14 cellular contexts compared by ENCODE assay signal in genomic region chr5:142319105-142319504, GRCh38. TPM values are rescaled to one million over a fixed set of nuclear protein-coding genes. Genes with fewer than 3 reads are reported as not detected.
A peak's percentile ranks its signal among the peaks of the same experiment; 100 is the strongest.
DNase-seq lines count a peak whose midpoint lies in the region; ATAC-seq, FAIRE-seq and TF ChIP-seq lines count a peak whose summit lies in the region.
"Had no signal": no experiment of that assay in that cellular context is flagged by ENCODE, and none has a peak within 500 bp of the region (broad histone marks: within the 10 kb centered on the region; RNA-seq: fewer than 3 reads in every experiment).

No MANE protein-coding gene starts in this region.

- in situ Hi-C loops in astrocyte of the spinal cord (cut with HindIII; ENCODE audit: low sequenced_read_pairs): no loop called here

- TF ChIP-seq CTCF in astrocyte of the spinal cord (IDR thresholded peaks at IDR 0.05; ENCODE audit: low read depth, low read length): no peak
- no peak for TF ChIP-seq CTCF in left lung (IDR thresholded peaks at IDR 0.05)
- no peak for TF ChIP-seq CTCF in GM10248 (IDR thresholded peaks at IDR 0.05; ENCODE audit: control extremely low read depth, extremely low read depth, low read depth, missing control alignments)

- peak; percentile 51 for ATAC-seq in left lung
- ATAC-seq in aorta (ENCODE audit: low FRiP score): no peak
- ATAC-seq: activated CD4-positive, CD25-positive, alpha-beta regulatory T cell treated with anti-CD3 and anti-CD28 coated beads, Interleukin-2, amount 50 U/mL, for 24 hours; K562 had no signal

- no peak for DNase-seq in GM19239 (ENCODE audit: insufficient read length, low spot score)
- peak; percentile 43 for DNase-seq in astrocyte of the spinal cord (ENCODE audit: low read depth, low spot score)
- DNase-seq in left lung: no peak
- no peak for DNase-seq in aorta
- no peak for DNase-seq in GM12891 (ENCODE audit: insufficient read length, low spot score)
- DNase-seq in GM10248 (ENCODE audit: extremely low spot score): no peak
- DNase-seq in CD1c-positive myeloid dendritic cell (ENCODE audit: extremely low spot score): no peak
- DNase-seq: CD8-positive, alpha-beta memory T cell; NCI-H2081; RPMI8226 had no signal

- 61 to 67% methylated on average over 2 of the region's 2 CpGs for WGBS in aorta, 2 donors

- intact Hi-C loops in left lung (cut with DNase I): no loop called here
- intact Hi-C loops in aorta (cut with DNase I): loop anchor here in 1 of 2 donors (5.0 kb wide), 1 partner anchor 167 kb away; no protein-coding TSS in a partner anchor

- H3K27ac ChIP-seq in ACC112 (ENCODE audit: low read depth, low read length): peak overlapping the region; percentile 88
- peak overlapping the region; percentile 39 to 60 for H3K27ac ChIP-seq in left lung
- H3K27ac ChIP-seq in aorta (ENCODE audit: low read depth in 1 of 2, low read length in 2 of 2): peak overlapping the region in 1 of 2 donors; percentile 29

- peaks cover 99% of the 10 kb centered on the region for H3K79me2 ChIP-seq in ACC112 (ENCODE audit: control insufficient read depth, insufficient read depth, low read length, unreplicated experiment)

- H2AFZ ChIP-seq in ACC112 (ENCODE audit: low read length, unreplicated experiment): peak overlapping the region; percentile 11

- POLR2A ChIA-PET in GM10248 (lab: Yijun Ruan, JAX): no interaction called here

- CTCF ChIA-PET in GM10248 (lab: Yijun Ruan, JAX): no interaction called here

- H3K4me1 ChIP-seq in ACC112 (ENCODE audit: control insufficient read depth, insufficient read depth, low read length, unreplicated experiment) (peaks cover 74% of the 10 kb centered on the region), left lung (peaks cover 60 to 99% of the 10 kb centered on the region in 2 donors), aorta (ENCODE audit: control insufficient read depth in 1 of 2, insufficient read depth in 2 of 2, low read length in 2 of 2) (peaks cover 0 to 25% of the 10 kb centered on the region in 2 donors)

- peak; percentile 51 for FAIRE-seq in GM19239 (lab: Jason Lieb, UNC)
- no peak for FAIRE-seq in GM12891 (lab: Jason Lieb, UNC)
- FAIRE-seq: K562 had no signal

- no peaks in the 10 kb centered on the region for H3K27me3 ChIP-seq in ACC112 (ENCODE audit: insufficient read depth, low read length)
- H3K27me3 ChIP-seq in left lung: peaks cover 0 to 48% of the 10 kb centered on the region in 2 donors
- no peaks in the 10 kb centered on the region for H3K27me3 ChIP-seq in aorta (ENCODE audit: control insufficient read depth in 1 of 2, insufficient read depth in 2 of 2, low read length in 1 of 2)

- H3K4me3 ChIP-seq in ACC112 (ENCODE audit: low read depth, low read length): peak overlapping the region; percentile 93
- peak overlapping the region; percentile 6 for H3K4me3 ChIP-seq in astrocyte of the spinal cord (ENCODE audit: low read depth, low read length)
- peak overlapping the region in 1 of 2 donors; percentile 57 for H3K4me3 ChIP-seq in left lung
- H3K4me3 ChIP-seq in aorta (ENCODE audit: low read length in 2 of 2): no peak overlapping the region
- H3K4me3 ChIP-seq: K562 had no signal

- peaks cover 15% of the 10 kb centered on the region; the same call in 1 of the 2 replicates for H3K36me3 ChIP-seq in ACC112 (ENCODE audit: insufficient read depth, low read length)
- H3K36me3 ChIP-seq in left lung: peaks cover 0 to 6% of the 10 kb centered on the region in 2 donors
- H3K36me3 ChIP-seq in aorta (ENCODE audit: control insufficient read depth in 1 of 2, insufficient read depth in 2 of 2, low read length in 1 of 2): peaks cover 0 to 1% of the 10 kb centered on the region in 2 donors

- H3K9me3 ChIP-seq in left lung (no peaks in the 10 kb centered on the region), aorta (ENCODE audit: control insufficient read depth, low read length) (no peaks in the 10 kb centered on the region)

- no peak for TF ChIP-seq POLR2A in GM12891 (IDR thresholded peaks at IDR 0.05; ENCODE audit: low read depth, low read length)

TF ChIP-seq in GM12891, 5 proteins besides CTCF, POLR2A, EP300 and RAD21:
- TF ChIP-seq TAF1 (IDR thresholded peaks at IDR 0.05; ENCODE audit: low read depth, low read length) (no peak), POU2F2 (IDR thresholded peaks at IDR 0.05; ENCODE audit: low read depth, low read length) (no peak), POLR2AphosphoS5 (IDR thresholded peaks at IDR 0.05; ENCODE audit: low read depth, low read length) (no peak), SPI1 (IDR thresholded peaks at IDR 0.05; ENCODE audit: low read depth, low read length) (no peak), PAX5 (IDR thresholded peaks at IDR 0.05; ENCODE audit: insufficient read depth, low read length, severe bottlenecking) (no peak)

RNA-seq across cellular contexts. Expression of gene SPRY4, which starts 5.7 kb away (rescaled TPM):
- 10 to 100 TPM; 28.9 to 44.0 TPM for total RNA-seq in left lung
- total RNA-seq in aorta: 10 to 100 TPM; 49.8 to 67.9 TPM
- polyA plus RNA-seq in aorta: 10 to 100 TPM in 1 of 2 donors, 1 to 10 TPM in 1; 8.1 to 21.5 TPM
- polyA plus RNA-seq in GM12891 (2012; ENCODE audit: low read depth, missing spikeins): 1.5 TPM
- total RNA-seq: mononuclear cell had no signal
- polyA plus RNA-seq: CD8-positive, alpha-beta memory T cell had no signal

Comparison
In these comparisons a context has a peak if more than half of its experiments do, and no peak if none do; other contexts are left out.
1. H3K4me3 ChIP-seq: peak in ACC112 (single experiment) and astrocyte of the spinal cord (single experiment); none in aorta (0 of 2).